ENCODE assay signal across 9 cellular contexts in the genomic region with DNA sequence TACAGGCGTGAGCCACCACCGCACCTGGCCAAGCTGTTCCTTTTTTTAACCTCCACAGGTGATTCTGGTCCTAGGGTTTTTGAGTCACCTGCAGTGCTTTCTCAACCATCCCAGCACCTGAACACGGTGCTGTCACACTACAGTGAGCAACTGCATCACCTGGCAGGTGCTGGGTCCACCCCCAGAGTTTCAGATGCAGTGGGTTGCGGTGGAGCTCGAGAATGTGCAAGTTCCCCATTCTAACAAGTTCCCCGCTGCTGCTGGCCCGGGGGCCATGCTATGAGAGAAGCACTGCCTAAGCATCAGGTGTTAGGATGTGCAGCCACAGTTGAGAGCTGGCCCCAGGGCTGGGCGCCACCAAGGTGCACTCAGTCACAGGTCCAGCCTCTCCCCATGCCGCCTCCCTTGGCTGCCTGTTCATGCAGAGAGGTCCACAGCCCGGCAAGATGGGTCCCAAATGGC.
A peak's percentile ranks its signal among the peaks of the same experiment; 100 is the strongest.
DNase-seq lines count a peak whose midpoint lies in the region; ATAC-seq, FAIRE-seq and TF ChIP-seq lines count a peak whose summit lies in the region.
"Had no signal": no experiment of that assay in that cellular context is flagged by ENCODE, and none has a peak within 500 bp of the region (broad histone marks: within the 10 kb centered on the region; RNA-seq: fewer than 3 reads in every experiment).

No MANE protein-coding gene starts in this region.

- no peak for TF ChIP-seq POLR2A in H54 (IDR thresholded peaks at IDR 0.05; ENCODE audit: low read depth, low read length)

- peak; percentile 75 for DNase-seq in GM06990 (ENCODE audit: extremely low read depth, insufficient read length)
- DNase-seq in activated CD4-positive, CD25-positive, alpha-beta regulatory T cell treated with anti-CD3 and anti-CD28 coated beads, Interleukin-2, amount 50 U/mL, for 72 hours, result peak; percentile 27
- DNase-seq in cerebellar cortex (ENCODE audit: low spot score), result no peak
- no peak for DNase-seq in GF-D8 (lab: John Stamatoyannopoulos, UW)
- DNase-seq in H54 (ENCODE audit: insufficient read length, low spot score), result no peak
- no peak for DNase-seq in SKM-1 (lab: John Stamatoyannopoulos, UW; ENCODE audit: unreplicated experiment)

- ATAC-seq in GM19324 (IDR thresholded peaks at IDR 0.05; ENCODE audit: low FRiP score, unreplicated experiment) (peak; percentile 86), HG03025 (IDR thresholded peaks at IDR 0.05; ENCODE audit: low FRiP score, unreplicated experiment) (peak; percentile 91)

- no peak for TF ChIP-seq CTCF in GM06990 (IDR thresholded peaks at IDR 0.05; ENCODE audit: insufficient read depth, low read length, poor library complexity, severe bottlenecking)

- FAIRE-seq in H54 (lab: Jason Lieb, UNC), result no peak

- no peaks in the 10 kb centered on the region for H3K27me3 ChIP-seq in GM06990 (replicated peaks; ENCODE audit: control insufficient read depth, insufficient read depth, low read length)

- peaks cover 17% of the 10 kb centered on the region for H3K36me3 ChIP-seq in GM06990 (ENCODE audit: control insufficient read depth, insufficient read depth, low read length)

- no peak overlapping the region for H3K4me3 ChIP-seq in GM06990 (replicated peaks; ENCODE audit: low read depth, low read length)
- H3K4me3 ChIP-seq: K562 had no signal

Comparison
In these comparisons a context has a peak if more than half of its experiments do, and no peak if none do; other contexts are left out.
1. DNase-seq: peak in GM06990 (single experiment) and activated CD4-positive, CD25-positive, alpha-beta regulatory T cell treated with anti-CD3 and anti-CD28 coated beads, Interleukin-2, amount 50 U/mL, for 72 hours (single experiment); none in cerebellar cortex (single experiment), GF-D8 (single experiment), H54 (single experiment) and SKM-1 (single experiment).